ENCODE assay signal across 1 cellular context in the genomic region with DNA sequence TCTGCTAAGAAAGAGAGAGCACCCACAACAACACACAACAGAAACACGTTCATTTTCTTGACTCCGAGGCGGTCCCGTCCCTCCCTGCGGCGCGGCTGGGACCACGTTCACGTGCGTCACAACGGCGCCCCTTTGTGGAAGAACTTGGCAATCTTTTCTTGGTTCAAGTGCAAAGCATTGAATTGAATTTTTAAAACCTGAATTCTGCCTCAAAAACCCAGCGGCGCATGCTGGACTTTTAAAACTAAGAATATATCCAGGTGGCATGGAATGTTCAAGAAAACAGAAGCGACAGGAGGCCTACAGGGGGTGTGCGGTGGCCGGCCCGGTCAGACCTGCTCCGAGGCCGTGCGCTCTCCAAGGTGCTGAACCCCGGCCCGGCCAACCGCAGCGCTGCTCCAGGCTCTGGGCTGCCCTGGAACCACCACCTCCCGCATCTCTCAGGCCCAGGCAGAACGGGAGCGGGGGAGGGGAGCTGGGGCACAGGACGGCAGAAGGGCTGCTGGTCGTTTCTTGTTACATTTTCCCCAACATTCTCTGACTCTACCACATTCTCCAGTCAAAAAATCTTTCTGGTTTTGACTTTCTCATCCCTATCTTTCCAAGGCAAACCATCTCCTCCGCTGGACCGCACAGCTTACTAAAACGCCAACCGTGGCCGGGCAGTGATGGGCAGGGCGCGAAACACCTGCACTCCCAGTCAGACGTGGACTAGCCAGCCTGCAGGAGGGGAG.
TF ChIP-seq lines count a peak whose summit lies in the region.

No MANE protein-coding gene starts in this region.

TF ChIP-seq in HepG2, 621 proteins besides CTCF, POLR2A, EP300 and RAD21 (continued from another document and continues in another):
- TF ChIP-seq, protein P1, sequence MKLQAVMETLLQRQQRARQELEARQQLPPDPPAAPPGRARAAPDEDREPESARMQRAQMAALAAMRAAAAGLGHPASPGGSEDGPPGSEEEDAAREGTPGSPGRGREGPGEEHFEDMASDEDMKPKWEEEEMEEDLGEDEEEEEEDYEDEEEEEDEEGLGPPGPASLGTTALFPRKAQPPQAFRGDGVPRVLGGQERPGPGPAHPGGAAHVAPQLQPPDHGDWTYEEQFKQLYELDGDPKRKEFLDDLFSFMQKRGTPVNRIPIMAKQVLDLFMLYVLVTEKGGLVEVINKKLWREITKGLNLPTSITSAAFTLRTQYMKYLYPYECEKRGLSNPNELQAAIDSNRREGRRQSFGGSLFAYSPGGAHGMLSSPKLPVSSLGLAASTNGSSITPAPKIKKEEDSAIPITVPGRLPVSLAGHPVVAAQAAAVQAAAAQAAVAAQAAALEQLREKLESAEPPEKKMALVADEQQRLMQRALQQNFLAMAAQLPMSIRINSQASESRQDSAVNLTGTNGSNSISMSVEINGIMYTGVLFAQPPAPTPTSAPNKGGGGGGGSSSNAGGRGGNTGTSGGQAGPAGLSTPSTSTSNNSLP (IDR thresholded peaks at IDR 0.05; ENCODE audit: low read depth, low read length): no peak
- TF ChIP-seq ZNF251 (CRISPR knock-in tag; IDR thresholded peaks at IDR 0.05) (0 out of 2 replicates have a peak, but pooled peaks have one; percentile 14), SALL2 (CRISPR knock-in tag; IDR thresholded peaks at IDR 0.05) (peak; percentile 85), MED13 (CRISPR knock-in tag; IDR thresholded peaks at IDR 0.05) (peak; percentile 90), ZMYM2 (CRISPR knock-in tag; IDR thresholded peaks at IDR 0.05) (no peak), AHR (CRISPR knock-in tag; IDR thresholded peaks at IDR 0.05) (peak; percentile 97), RFX3 (CRISPR knock-in tag; IDR thresholded peaks at IDR 0.05) (peak; percentile 53; the same call in 1 of the 2 replicates), ZNF383 (CRISPR knock-in tag; IDR thresholded peaks at IDR 0.05; ENCODE audit: borderline replicate concordance) (no peak), ZSCAN20 (CRISPR knock-in tag; IDR thresholded peaks at IDR 0.05; ENCODE audit: borderline replicate concordance) (peak; percentile 99), ZNF343 (CRISPR knock-in tag; IDR thresholded peaks at IDR 0.05) (peak; percentile 63; the same call in 1 of the 2 replicates), THYN1 (CRISPR knock-in tag; IDR thresholded peaks at IDR 0.05; ENCODE audit: borderline replicate concordance, low read depth) (no peak), ZNF282 (IDR thresholded peaks at IDR 0.05; ENCODE audit: partially characterized antibody) (no peak), ZZZ3 (CRISPR knock-in tag; IDR thresholded peaks at IDR 0.05; ENCODE audit: borderline replicate concordance) (no peak), HNRNPLL (IDR thresholded peaks at IDR 0.05; ENCODE audit: low read depth, low read length, poor library complexity, severe bottlenecking) (peak; percentile 45), ZNF543 (CRISPR knock-in tag; IDR thresholded peaks at IDR 0.05) (peak; percentile 81), TARDBP (CRISPR knock-in tag; IDR thresholded peaks at IDR 0.05) (0 out of 2 replicates have a peak, but pooled peaks have one; percentile 66), ZNF546 (CRISPR knock-in tag; conservative IDR thresholded peaks at IDR 0.05) (peak; percentile 98), MED1 (CRISPR knock-in tag; IDR thresholded peaks at IDR 0.05) (peak; percentile 69), SP5 (CRISPR knock-in tag; IDR thresholded peaks at IDR 0.05; ENCODE audit: borderline replicate concordance, low read depth) (peak; percentile 13; the same call in 1 of the 2 replicates), ATF7 (IDR thresholded peaks at IDR 0.05) (no peak), ATF7 (CRISPR knock-in tag; IDR thresholded peaks at IDR 0.05) (0 out of 2 replicates have a peak, but pooled peaks have one; percentile 38), KDM2A (CRISPR knock-in tag; IDR thresholded peaks at IDR 0.05; ENCODE audit: borderline replicate concordance, low read depth) (peak; percentile 90), MATR3 (CRISPR knock-in tag; IDR thresholded peaks at IDR 0.05) (no peak), ONECUT2 (CRISPR knock-in tag; IDR thresholded peaks at IDR 0.05) (peak; percentile 77), ZNF567 (CRISPR knock-in tag; IDR thresholded peaks at IDR 0.05; ENCODE audit: borderline replicate concordance) (0 out of 2 replicates have a peak, but pooled peaks have one; percentile 39), TOPORS (CRISPR knock-in tag; IDR thresholded peaks at IDR 0.05) (peak; percentile 94), ATAD3A (CRISPR knock-in tag; IDR thresholded peaks at IDR 0.05) (no peak), ZNF468 (CRISPR knock-in tag; IDR thresholded peaks at IDR 0.05) (peak; percentile 95), ZNF598 (CRISPR knock-in tag; IDR thresholded peaks at IDR 0.05; ENCODE audit: borderline replicate concordance) (peak; percentile 96), BCL6 (CRISPR knock-in tag; IDR thresholded peaks at IDR 0.05) (0 out of 2 replicates have a peak, but pooled peaks have one; percentile 50), ZFYVE20 (CRISPR knock-in tag; IDR thresholded peaks at IDR 0.05; ENCODE audit: borderline replicate concordance, low read depth) (0 out of 2 replicates have a peak, but pooled peaks have one; percentile 3), CBFB (CRISPR knock-in tag; IDR thresholded peaks at IDR 0.05) (peak; percentile 84), ZFAT (CRISPR knock-in tag; conservative IDR thresholded peaks at IDR 0.05) (peak; percentile 91; the same call in 1 of the 2 replicates), NR2F6 (IDR thresholded peaks at IDR 0.05) (no peak), NR2F6 (CRISPR knock-in tag; IDR thresholded peaks at IDR 0.05) (peak; percentile 56; the same call in 1 of the 2 replicates), STAG1 (CRISPR knock-in tag; IDR thresholded peaks at IDR 0.05) (peak; percentile 88), REPIN1 (CRISPR knock-in tag; IDR thresholded peaks at IDR 0.05; ENCODE audit: borderline replicate concordance, low read depth) (0 out of 2 replicates have a peak, but pooled peaks have one; percentile 65), CBX2 (IDR thresholded peaks at IDR 0.05; ENCODE audit: low read depth, low read length) (no peak), CBX2 (CRISPR knock-in tag; IDR thresholded peaks at IDR 0.05; ENCODE audit: low read depth) (no peak), ZNF44 (CRISPR knock-in tag; IDR thresholded peaks at IDR 0.05) (peak; percentile 91), MTA1 (CRISPR knock-in tag; IDR thresholded peaks at IDR 0.05; ENCODE audit: borderline replicate concordance) (no peak), NBN (conservative IDR thresholded peaks at IDR 0.05) (no peak), GLI4 (CRISPR knock-in tag; IDR thresholded peaks at IDR 0.05; ENCODE audit: borderline replicate concordance) (peak; percentile 97; the same call in 1 of the 2 replicates), CEBPB (IDR thresholded peaks at IDR 0.05; ENCODE audit: borderline replicate concordance, low read depth, low read length) (no peak)
- TF ChIP-seq, protein P2, sequence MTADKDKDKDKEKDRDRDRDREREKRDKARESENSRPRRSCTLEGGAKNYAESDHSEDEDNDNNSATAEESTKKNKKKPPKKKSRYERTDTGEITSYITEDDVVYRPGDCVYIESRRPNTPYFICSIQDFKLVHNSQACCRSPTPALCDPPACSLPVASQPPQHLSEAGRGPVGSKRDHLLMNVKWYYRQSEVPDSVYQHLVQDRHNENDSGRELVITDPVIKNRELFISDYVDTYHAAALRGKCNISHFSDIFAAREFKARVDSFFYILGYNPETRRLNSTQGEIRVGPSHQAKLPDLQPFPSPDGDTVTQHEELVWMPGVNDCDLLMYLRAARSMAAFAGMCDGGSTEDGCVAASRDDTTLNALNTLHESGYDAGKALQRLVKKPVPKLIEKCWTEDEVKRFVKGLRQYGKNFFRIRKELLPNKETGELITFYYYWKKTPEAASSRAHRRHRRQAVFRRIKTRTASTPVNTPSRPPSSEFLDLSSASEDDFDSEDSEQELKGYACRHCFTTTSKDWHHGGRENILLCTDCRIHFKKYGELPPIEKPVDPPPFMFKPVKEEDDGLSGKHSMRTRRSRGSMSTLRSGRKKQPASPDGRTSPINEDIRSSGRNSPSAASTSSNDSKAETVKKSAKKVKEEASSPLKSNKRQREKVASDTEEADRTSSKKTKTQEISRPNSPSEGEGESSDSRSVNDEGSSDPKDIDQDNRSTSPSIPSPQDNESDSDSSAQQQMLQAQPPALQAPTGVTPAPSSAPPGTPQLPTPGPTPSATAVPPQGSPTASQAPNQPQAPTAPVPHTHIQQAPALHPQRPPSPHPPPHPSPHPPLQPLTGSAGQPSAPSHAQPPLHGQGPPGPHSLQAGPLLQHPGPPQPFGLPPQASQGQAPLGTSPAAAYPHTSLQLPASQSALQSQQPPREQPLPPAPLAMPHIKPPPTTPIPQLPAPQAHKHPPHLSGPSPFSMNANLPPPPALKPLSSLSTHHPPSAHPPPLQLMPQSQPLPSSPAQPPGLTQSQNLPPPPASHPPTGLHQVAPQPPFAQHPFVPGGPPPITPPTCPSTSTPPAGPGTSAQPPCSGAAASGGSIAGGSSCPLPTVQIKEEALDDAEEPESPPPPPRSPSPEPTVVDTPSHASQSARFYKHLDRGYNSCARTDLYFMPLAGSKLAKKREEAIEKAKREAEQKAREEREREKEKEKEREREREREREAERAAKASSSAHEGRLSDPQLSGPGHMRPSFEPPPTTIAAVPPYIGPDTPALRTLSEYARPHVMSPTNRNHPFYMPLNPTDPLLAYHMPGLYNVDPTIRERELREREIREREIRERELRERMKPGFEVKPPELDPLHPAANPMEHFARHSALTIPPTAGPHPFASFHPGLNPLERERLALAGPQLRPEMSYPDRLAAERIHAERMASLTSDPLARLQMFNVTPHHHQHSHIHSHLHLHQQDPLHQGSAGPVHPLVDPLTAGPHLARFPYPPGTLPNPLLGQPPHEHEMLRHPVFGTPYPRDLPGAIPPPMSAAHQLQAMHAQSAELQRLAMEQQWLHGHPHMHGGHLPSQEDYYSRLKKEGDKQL (CRISPR knock-in tag; IDR thresholded peaks at IDR 0.05; ENCODE audit: low read depth): no peak
- TF ChIP-seq, protein P3, sequence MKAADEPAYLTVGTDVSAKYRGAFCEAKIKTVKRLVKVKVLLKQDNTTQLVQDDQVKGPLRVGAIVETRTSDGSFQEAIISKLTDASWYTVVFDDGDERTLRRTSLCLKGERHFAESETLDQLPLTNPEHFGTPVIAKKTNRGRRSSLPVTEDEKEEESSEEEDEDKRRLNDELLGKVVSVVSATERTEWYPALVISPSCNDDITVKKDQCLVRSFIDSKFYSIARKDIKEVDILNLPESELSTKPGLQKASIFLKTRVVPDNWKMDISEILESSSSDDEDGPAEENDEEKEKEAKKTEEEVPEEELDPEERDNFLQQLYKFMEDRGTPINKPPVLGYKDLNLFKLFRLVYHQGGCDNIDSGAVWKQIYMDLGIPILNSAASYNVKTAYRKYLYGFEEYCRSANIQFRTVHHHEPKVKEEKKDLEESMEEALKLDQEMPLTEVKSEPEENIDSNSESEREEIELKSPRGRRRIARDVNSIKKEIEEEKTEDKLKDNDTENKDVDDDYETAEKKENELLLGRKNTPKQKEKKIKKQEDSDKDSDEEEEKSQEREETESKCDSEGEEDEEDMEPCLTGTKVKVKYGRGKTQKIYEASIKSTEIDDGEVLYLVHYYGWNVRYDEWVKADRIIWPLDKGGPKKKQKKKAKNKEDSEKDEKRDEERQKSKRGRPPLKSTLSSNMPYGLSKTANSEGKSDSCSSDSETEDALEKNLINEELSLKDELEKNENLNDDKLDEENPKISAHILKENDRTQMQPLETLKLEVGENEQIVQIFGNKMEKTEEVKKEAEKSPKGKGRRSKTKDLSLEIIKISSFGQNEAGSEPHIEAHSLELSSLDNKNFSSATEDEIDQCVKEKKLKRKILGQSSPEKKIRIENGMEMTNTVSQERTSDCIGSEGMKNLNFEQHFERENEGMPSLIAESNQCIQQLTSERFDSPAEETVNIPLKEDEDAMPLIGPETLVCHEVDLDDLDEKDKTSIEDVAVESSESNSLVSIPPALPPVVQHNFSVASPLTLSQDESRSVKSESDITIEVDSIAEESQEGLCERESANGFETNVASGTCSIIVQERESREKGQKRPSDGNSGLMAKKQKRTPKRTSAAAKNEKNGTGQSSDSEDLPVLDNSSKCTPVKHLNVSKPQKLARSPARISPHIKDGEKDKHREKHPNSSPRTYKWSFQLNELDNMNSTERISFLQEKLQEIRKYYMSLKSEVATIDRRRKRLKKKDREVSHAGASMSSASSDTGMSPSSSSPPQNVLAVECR (CRISPR knock-in tag; IDR thresholded peaks at IDR 0.05; ENCODE audit: borderline replicate concordance): peak; percentile 82; the same call in 1 of the 2 replicates
- TF ChIP-seq, protein P4, sequence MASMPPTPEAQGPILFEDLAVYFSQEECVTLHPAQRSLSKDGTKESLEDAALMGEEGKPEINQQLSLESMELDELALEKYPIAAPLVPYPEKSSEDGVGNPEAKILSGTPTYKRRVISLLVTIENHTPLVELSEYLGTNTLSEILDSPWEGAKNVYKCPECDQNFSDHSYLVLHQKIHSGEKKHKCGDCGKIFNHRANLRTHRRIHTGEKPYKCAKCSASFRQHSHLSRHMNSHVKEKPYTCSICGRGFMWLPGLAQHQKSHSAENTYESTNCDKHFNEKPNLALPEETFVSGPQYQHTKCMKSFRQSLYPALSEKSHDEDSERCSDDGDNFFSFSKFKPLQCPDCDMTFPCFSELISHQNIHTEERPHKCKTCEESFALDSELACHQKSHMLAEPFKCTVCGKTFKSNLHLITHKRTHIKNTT (CRISPR knock-in tag; IDR thresholded peaks at IDR 0.05): no peak
- TF ChIP-seq, protein P5, sequence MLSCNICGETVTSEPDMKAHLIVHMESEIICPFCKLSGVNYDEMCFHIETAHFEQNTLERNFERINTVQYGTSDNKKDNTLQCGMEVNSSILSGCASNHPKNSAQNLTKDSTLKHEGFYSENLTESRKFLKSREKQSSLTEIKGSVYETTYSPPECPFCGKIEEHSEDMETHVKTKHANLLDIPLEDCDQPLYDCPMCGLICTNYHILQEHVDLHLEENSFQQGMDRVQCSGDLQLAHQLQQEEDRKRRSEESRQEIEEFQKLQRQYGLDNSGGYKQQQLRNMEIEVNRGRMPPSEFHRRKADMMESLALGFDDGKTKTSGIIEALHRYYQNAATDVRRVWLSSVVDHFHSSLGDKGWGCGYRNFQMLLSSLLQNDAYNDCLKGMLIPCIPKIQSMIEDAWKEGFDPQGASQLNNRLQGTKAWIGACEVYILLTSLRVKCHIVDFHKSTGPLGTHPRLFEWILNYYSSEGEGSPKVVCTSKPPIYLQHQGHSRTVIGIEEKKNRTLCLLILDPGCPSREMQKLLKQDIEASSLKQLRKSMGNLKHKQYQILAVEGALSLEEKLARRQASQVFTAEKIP (CRISPR knock-in tag; IDR thresholded peaks at IDR 0.05; ENCODE audit: borderline replicate concordance): 0 out of 2 replicates have a peak, but pooled peaks have one; percentile 41
- TF ChIP-seq, protein P6, sequence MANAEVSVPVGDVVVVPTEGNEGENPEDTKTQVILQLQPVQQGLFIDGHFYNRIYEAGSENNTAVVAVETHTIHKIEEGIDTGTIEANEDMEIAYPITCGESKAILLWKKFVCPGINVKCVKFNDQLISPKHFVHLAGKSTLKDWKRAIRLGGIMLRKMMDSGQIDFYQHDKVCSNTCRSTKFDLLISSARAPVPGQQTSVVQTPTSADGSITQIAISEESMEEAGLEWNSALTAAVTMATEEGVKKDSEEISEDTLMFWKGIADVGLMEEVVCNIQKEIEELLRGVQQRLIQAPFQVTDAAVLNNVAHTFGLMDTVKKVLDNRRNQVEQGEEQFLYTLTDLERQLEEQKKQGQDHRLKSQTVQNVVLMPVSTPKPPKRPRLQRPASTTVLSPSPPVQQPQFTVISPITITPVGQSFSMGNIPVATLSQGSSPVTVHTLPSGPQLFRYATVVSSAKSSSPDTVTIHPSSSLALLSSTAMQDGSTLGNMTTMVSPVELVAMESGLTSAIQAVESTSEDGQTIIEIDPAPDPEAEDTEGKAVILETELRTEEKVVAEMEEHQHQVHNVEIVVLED (CRISPR knock-in tag; IDR thresholded peaks at IDR 0.05; ENCODE audit: borderline replicate concordance): no peak
- TF ChIP-seq, protein P7, sequence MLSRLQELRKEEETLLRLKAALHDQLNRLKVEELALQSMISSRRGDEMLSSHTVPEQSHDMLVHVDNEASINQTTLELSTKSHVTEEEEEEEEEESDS (CRISPR knock-in tag; IDR thresholded peaks at IDR 0.05; ENCODE audit: borderline replicate concordance): 0 out of 2 replicates have a peak, but pooled peaks have one; percentile 82
